Comparison of ENCODE assay signal across 11 cellular contexts in genomic region chr3:149532463-149533180, GRCh38. TPM values are rescaled to one million over a fixed set of nuclear protein-coding genes. Genes with fewer than 3 reads are reported as not detected.
DNase-seq lines count a peak whose midpoint lies in the region; ATAC-seq and TF ChIP-seq lines count a peak whose summit lies in the region.
"Had no signal": no experiment of that assay in that cellular context is flagged by ENCODE, and none has a peak within 500 bp of the region (broad histone marks: within the 10 kb centered on the region; RNA-seq: fewer than 3 reads in every experiment).

No MANE protein-coding gene starts in this region.

- intact Hi-C loops in naive thymus-derived CD4-positive, alpha-beta T cell (cut with micrococcal nuclease), result no loop called here

- no peaks in the 10 kb centered on the region for H3K27me3 ChIP-seq in BLaER1 treated with 17β-estradiol and CSF1 and Interleukin-3, amounts not matched to agents 10 nM and 100 nM
- peaks cover 0 to 2% of the 10 kb centered on the region in 2 donors for H3K27me3 ChIP-seq in naive thymus-derived CD4-positive, alpha-beta T cell (ENCODE audit: control insufficient read depth in 2 of 2, insufficient read depth in 2 of 2, low read length in 2 of 2)

- no peaks in the 10 kb centered on the region for H4K20me1 ChIP-seq in BLaER1 treated with 17β-estradiol and CSF1 and Interleukin-3, amounts not matched to agents 10 nM and 100 nM

- peaks cover 6 to 14% (median 10%) of the 10 kb centered on the region in 10 experiments; a peak in 18 of 20 replicates for H3K4me1 ChIP-seq in BLaER1 treated with 17β-estradiol and CSF1 and Interleukin-3, amounts not matched to agents 10 nM and 100 nM
- no peaks in the 10 kb centered on the region for H3K4me1 ChIP-seq in naive thymus-derived CD4-positive, alpha-beta T cell (ENCODE audit: control insufficient read depth in 2 of 2, insufficient read depth in 2 of 2, low read length in 2 of 2)

- H3K4me3 ChIP-seq in BLaER1 treated with 17β-estradiol and CSF1 and Interleukin-3, amounts not matched to agents 10 nM and 100 nM, result peak overlapping the region in 3 of 10 experiments; percentile 17 to 34 (median 18); a peak in 2 of 20 replicates
- no peak overlapping the region for H3K4me3 ChIP-seq in naive thymus-derived CD4-positive, alpha-beta T cell (ENCODE audit: low read length)

- H3K9ac ChIP-seq in BLaER1 treated with 17β-estradiol and CSF1 and Interleukin-3, amounts not matched to agents 10 nM and 100 nM, result peak overlapping the region in 6 of 11 experiments; percentile 17 to 49 (median 24); a peak in 8 of 22 replicates

- POLR2A ChIA-PET in WTC11 (lab: Charles Lee), result no interaction called here
- POLR2A ChIA-PET in naive thymus-derived CD4-positive, alpha-beta T cell (lab: Charles Lee), result no interaction called here

- no peaks in the 10 kb centered on the region for H3K27me3 Mint-ChIP-seq in WTC11 (ENCODE audit: low read depth)
- peaks cover 0 to 18% (median 4%) of the 10 kb centered on the region in 5 donors for H3K27me3 Mint-ChIP-seq in naive thymus-derived CD4-positive, alpha-beta T cell

- DNase-seq in WTC11 (ENCODE audit: low spot score) (no peak), glomerular visceral epithelial cell (ENCODE audit: extremely low spot score) (no peak), left lobe of liver (ENCODE audit: low spot score) (no peak), T-helper 9 cell (no peak)
- no peak for DNase-seq in naive thymus-derived CD4-positive, alpha-beta T cell
- DNase-seq in activated effector memory CD4-positive, alpha-beta T cell treated with Interleukin-2 at 50 U/mL for 16 hours, result no peak
- DNase-seq: DMS153, foreskin fibroblast had no signal

- H3K36me3 ChIP-seq in BLaER1 treated with 17β-estradiol and CSF1 and Interleukin-3, amounts not matched to agents 10 nM and 100 nM, result no peaks in the 10 kb centered on the region
- no peaks in the 10 kb centered on the region for H3K36me3 ChIP-seq in naive thymus-derived CD4-positive, alpha-beta T cell (ENCODE audit: control insufficient read depth in 2 of 3, insufficient read depth in 3 of 3, low read length in 3 of 3)

- peak overlapping the region; percentile 24 to 83 (median 57); a peak in 21 of 22 replicates for H3K4me2 ChIP-seq in BLaER1 treated with 17β-estradiol and CSF1 and Interleukin-3, amounts not matched to agents 10 nM and 100 nM

- H3K9me3 ChIP-seq in BLaER1 treated with 17β-estradiol and CSF1 and Interleukin-3, amounts not matched to agents 10 nM and 100 nM (replicated peaks in 1 of 11), result no peaks in the 10 kb centered on the region
- no peaks in the 10 kb centered on the region for H3K9me3 ChIP-seq in naive thymus-derived CD4-positive, alpha-beta T cell (ENCODE audit: control insufficient read depth in 2 of 3, low read length in 3 of 3)

- H3K36me3 Mint-ChIP-seq in WTC11, result no peaks in the 10 kb centered on the region
- H3K36me3 Mint-ChIP-seq in naive thymus-derived CD4-positive, alpha-beta T cell, result no peaks in the 10 kb centered on the region

- no peaks in the 10 kb centered on the region for H3K9me3 Mint-ChIP-seq in WTC11
- H3K9me3 Mint-ChIP-seq in naive thymus-derived CD4-positive, alpha-beta T cell, result peaks cover 0 to 2% (median 0%) of the 10 kb centered on the region in 11 donors

- CTCF ChIA-PET in WTC11 (lab: Charles Lee), result interaction anchor here (0.6 to 3.9 kb wide), 7 partner anchors 36 to 577 kb away, joined by 3 to 33 read pairs (median 6); partner anchors contain the start of gene WWTR1
- CTCF ChIA-PET in naive thymus-derived CD4-positive, alpha-beta T cell (lab: Charles Lee), result no interaction called here

- no peak for TF ChIP-seq CTCF in WTC11 (IDR thresholded peaks at IDR 0.05)

- H3K4me3 Mint-ChIP-seq in WTC11, result no peak overlapping the region
- H3K4me3 Mint-ChIP-seq in naive thymus-derived CD4-positive, alpha-beta T cell, result no peak overlapping the region

- H3K27ac Mint-ChIP-seq in WTC11, result peak overlapping the region; percentile 38
- no peak overlapping the region for H3K27ac Mint-ChIP-seq in naive thymus-derived CD4-positive, alpha-beta T cell

- H3K27ac ChIP-seq in BLaER1 treated with 17β-estradiol and CSF1 and Interleukin-3, amounts not matched to agents 10 nM and 100 nM, result peak overlapping the region in 7 of 11 experiments; percentile 11 to 65 (median 38); a peak in 9 of 22 replicates
- H3K27ac ChIP-seq in naive thymus-derived CD4-positive, alpha-beta T cell (ENCODE audit: low read depth, low read length), result no peak overlapping the region

- peaks cover 49% of the 10 kb centered on the region for H3K4me1 Mint-ChIP-seq in WTC11
- peaks cover 0 to 7% (median 0%) of the 10 kb centered on the region in 7 donors for H3K4me1 Mint-ChIP-seq in naive thymus-derived CD4-positive, alpha-beta T cell

- peak; percentile 37 for ATAC-seq in GM19463 (IDR thresholded peaks at IDR 0.05; ENCODE audit: unreplicated experiment)
- ATAC-seq in WTC11, result no peak
- peak; percentile 14 for ATAC-seq in naive thymus-derived CD4-positive, alpha-beta T cell
- no peak for ATAC-seq in left lobe of liver

TF ChIP-seq in WTC11, 78 proteins besides CTCF, POLR2A, EP300 and RAD21 (continues in another document):
- TF ChIP-seq GABPB1 (CRISPR knock-in tag; IDR thresholded peaks at IDR 0.05) (no peak), GTF2I (CRISPR knock-in tag; conservative IDR thresholded peaks at IDR 0.05) (no peak), STAT6 (CRISPR knock-in tag; conservative IDR thresholded peaks at IDR 0.05; ENCODE audit: low read depth) (no peak), NR2C2 (CRISPR knock-in tag; IDR thresholded peaks at IDR 0.05) (no peak), ZNF423 (CRISPR knock-in tag; IDR thresholded peaks at IDR 0.05) (no peak), JUN (CRISPR knock-in tag; IDR thresholded peaks at IDR 0.05) (no peak)
- TF ChIP-seq, protein P1, sequence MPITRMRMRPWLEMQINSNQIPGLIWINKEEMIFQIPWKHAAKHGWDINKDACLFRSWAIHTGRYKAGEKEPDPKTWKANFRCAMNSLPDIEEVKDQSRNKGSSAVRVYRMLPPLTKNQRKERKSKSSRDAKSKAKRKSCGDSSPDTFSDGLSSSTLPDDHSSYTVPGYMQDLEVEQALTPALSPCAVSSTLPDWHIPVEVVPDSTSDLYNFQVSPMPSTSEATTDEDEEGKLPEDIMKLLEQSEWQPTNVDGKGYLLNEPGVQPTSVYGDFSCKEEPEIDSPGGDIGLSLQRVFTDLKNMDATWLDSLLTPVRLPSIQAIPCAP (CRISPR knock-in tag; IDR thresholded peaks at IDR 0.05), result no peak
- TF ChIP-seq, protein P2, sequence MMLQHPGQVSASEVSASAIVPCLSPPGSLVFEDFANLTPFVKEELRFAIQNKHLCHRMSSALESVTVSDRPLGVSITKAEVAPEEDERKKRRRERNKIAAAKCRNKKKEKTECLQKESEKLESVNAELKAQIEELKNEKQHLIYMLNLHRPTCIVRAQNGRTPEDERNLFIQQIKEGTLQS (CRISPR knock-in tag; conservative IDR thresholded peaks at IDR 0.05), result no peak
- TF ChIP-seq, protein P3, sequence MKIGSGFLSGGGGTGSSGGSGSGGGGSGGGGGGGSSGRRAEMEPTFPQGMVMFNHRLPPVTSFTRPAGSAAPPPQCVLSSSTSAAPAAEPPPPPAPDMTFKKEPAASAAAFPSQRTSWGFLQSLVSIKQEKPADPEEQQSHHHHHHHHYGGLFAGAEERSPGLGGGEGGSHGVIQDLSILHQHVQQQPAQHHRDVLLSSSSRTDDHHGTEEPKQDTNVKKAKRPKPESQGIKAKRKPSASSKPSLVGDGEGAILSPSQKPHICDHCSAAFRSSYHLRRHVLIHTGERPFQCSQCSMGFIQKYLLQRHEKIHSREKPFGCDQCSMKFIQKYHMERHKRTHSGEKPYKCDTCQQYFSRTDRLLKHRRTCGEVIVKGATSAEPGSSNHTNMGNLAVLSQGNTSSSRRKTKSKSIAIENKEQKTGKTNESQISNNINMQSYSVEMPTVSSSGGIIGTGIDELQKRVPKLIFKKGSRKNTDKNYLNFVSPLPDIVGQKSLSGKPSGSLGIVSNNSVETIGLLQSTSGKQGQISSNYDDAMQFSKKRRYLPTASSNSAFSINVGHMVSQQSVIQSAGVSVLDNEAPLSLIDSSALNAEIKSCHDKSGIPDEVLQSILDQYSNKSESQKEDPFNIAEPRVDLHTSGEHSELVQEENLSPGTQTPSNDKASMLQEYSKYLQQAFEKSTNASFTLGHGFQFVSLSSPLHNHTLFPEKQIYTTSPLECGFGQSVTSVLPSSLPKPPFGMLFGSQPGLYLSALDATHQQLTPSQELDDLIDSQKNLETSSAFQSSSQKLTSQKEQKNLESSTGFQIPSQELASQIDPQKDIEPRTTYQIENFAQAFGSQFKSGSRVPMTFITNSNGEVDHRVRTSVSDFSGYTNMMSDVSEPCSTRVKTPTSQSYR (CRISPR knock-in tag; IDR thresholded peaks at IDR 0.05), result no peak

RNA-seq across cellular contexts. Expression of gene TM4SF4, which starts 58.1 kb away (rescaled TPM):
- 0.92 to 2.0 TPM (median 1.4 TPM) in 3 replicates for total RNA-seq in WTC11 (2021)
- total RNA-seq in naive thymus-derived CD4-positive, alpha-beta T cell, result not detected
- not detected for polyA plus RNA-seq in naive thymus-derived CD4-positive, alpha-beta T cell
- total RNA-seq in left lobe of liver, result 220 TPM
- total RNA-seq: H1 had no signal
- polyA plus RNA-seq: H1 had no signal

Comparison
In these comparisons a context has a peak if more than half of its experiments do, and no peak if none do; other contexts are left out.
1. ATAC-seq: peak in GM19463 (single experiment) and naive thymus-derived CD4-positive, alpha-beta T cell (single experiment); none in WTC11 (single experiment) and left lobe of liver (single experiment).
2. RNA of gene TM4SF4, which starts 58.1 kb away (total RNA-seq): 220 TPM in left lobe of liver (single experiment); 0.92 to 2.0 TPM in WTC11 and not detected in naive thymus-derived CD4-positive, alpha-beta T cell; every median in the first group is over 10 times any median in the second.